Comparison of ENCODE assay signal across 11 cellular contexts in the genomic region with DNA sequence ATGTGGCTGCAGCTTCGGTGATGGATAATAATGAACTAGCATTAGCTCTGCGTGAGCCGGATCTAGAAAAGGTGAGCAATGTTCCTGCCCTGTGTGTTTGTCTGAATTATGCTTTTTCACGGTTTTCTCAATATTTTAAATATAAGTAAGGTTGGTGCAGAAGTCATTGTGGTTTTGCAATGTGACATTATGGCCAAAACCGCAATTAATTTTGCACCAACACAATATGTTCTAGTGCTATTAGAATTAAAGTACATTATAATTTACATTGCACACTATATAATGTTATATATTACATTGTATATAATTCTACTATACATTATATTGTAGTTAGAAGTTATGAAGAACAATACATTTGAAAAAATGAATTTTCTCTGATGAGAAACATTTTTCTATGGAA.
"Had no signal": no experiment of that assay in that cellular context is flagged by ENCODE, and none has a peak within 500 bp of the region (broad histone marks: within the 10 kb centered on the region; RNA-seq: fewer than 3 reads in every experiment).

No MANE protein-coding gene starts in this region.

- H3K4me3 ChIP-seq: GM23248, GM23338, HAP-1 had no signal

- H3K9me3 ChIP-seq: HAP-1 had no signal

- H2AFZ ChIP-seq: GM23248, GM23338 had no signal

- ATAC-seq: GM23338, HCT116 had no signal

- H3K9ac ChIP-seq: GM23248 had no signal

- H3K4me1 ChIP-seq: HAP-1 had no signal

- FAIRE-seq: H1, H54 had no signal

- H3K4me2 ChIP-seq: GM23338 had no signal

- DNase-seq: GM23248, GOT3, H7, H9, HCEC 1CT, HFFc6 had no signal

- H3K36me3 ChIP-seq: HAP-1 had no signal

- H3K27ac ChIP-seq: GM23248 had no signal
